ENCODE assay signal across 1 cellular context in the genomic region with DNA sequence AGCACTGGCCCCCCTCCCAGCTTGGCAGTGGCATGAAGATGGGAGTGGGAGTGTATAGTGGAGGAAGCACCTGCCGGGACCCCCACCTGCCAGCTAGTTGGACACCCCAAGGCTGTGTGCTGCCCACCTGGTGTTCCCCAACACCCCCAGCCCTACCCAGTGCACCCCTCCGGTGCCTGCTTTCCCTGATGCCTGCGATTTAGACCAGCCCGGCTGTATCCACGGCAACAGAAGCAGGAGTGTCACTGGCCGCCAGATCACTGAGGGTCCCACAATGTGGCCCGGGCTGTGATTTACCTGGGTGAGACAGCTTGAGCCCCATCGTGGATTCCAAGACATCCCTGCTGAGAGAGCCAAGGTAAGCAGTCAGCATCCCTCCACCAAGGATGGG.
TF ChIP-seq lines count a peak whose summit lies in the region.

No MANE protein-coding gene starts in this region.

TF ChIP-seq in IMR-90, 13 proteins besides CTCF, POLR2A, EP300 and RAD21:
- TF ChIP-seq, protein P1, sequence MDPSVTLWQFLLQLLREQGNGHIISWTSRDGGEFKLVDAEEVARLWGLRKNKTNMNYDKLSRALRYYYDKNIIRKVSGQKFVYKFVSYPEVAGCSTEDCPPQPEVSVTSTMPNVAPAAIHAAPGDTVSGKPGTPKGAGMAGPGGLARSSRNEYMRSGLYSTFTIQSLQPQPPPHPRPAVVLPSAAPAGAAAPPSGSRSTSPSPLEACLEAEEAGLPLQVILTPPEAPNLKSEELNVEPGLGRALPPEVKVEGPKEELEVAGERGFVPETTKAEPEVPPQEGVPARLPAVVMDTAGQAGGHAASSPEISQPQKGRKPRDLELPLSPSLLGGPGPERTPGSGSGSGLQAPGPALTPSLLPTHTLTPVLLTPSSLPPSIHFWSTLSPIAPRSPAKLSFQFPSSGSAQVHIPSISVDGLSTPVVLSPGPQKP (IDR thresholded peaks at IDR 0.05; ENCODE audit: borderline replicate concordance, low read depth, low read length): no peak
- TF ChIP-seq CHD1 (IDR thresholded peaks at IDR 0.05; ENCODE audit: low read depth, low read length) (no peak), RFX5 (IDR thresholded peaks at IDR 0.05; ENCODE audit: low read depth, low read length) (no peak), RCOR1 (IDR thresholded peaks at IDR 0.05; ENCODE audit: insufficient replicate concordance, low read length) (no peak), MXI1 (IDR thresholded peaks at IDR 0.05; ENCODE audit: borderline replicate concordance, low read depth, low read length) (no peak), FOS (IDR thresholded peaks at IDR 0.05; ENCODE audit: low read depth, low read length) (no peak), MAFK (IDR thresholded peaks at IDR 0.05; ENCODE audit: low read depth, low read length) (no peak), NFE2L2 (IDR thresholded peaks at IDR 0.05; ENCODE audit: low read depth, low read length) (no peak), CEBPB (IDR thresholded peaks at IDR 0.05; ENCODE audit: low read depth, low read length) (no peak), MAZ (IDR thresholded peaks at IDR 0.05; ENCODE audit: borderline replicate concordance, low read depth, low read length) (no peak), SMC3 (IDR thresholded peaks at IDR 0.05; ENCODE audit: low read depth, low read length) (no peak), BHLHE40 (IDR thresholded peaks at IDR 0.05; ENCODE audit: low read depth, low read length) (no peak)
- TF ChIP-seq, protein P2, sequence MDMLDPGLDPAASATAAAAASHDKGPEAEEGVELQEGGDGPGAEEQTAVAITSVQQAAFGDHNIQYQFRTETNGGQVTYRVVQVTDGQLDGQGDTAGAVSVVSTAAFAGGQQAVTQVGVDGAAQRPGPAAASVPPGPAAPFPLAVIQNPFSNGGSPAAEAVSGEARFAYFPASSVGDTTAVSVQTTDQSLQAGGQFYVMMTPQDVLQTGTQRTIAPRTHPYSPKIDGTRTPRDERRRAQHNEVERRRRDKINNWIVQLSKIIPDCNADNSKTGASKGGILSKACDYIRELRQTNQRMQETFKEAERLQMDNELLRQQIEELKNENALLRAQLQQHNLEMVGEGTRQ (IDR thresholded peaks at IDR 0.05; ENCODE audit: low read depth, low read length): no peak
